8 cellular contexts compared by ENCODE assay signal in genomic region chr6:121437861-121438651, GRCh38. TPM values are rescaled to one million over a fixed set of nuclear protein-coding genes. Genes with fewer than 3 reads are reported as not detected.
DNase-seq lines count a peak whose midpoint lies in the region; ATAC-seq and TF ChIP-seq lines count a peak whose summit lies in the region.

No MANE protein-coding gene starts in this region.

- ATAC-seq in T-cell (replicated peaks in 1 of 4) (no peak), HG02885 (IDR thresholded peaks at IDR 0.05; ENCODE audit: poor library complexity, unreplicated experiment) (no peak), GM18520 (IDR thresholded peaks at IDR 0.05; ENCODE audit: unreplicated experiment) (no peak), GM18870 (IDR thresholded peaks at IDR 0.05; ENCODE audit: unreplicated experiment) (no peak)

- H3K36me3 Mint-ChIP-seq in T-cell (no peaks in the 10 kb centered on the region), osteocyte (ENCODE audit: unreplicated experiment) (peaks cover 13% of the 10 kb centered on the region)

- H3K4me3 ChIP-seq in foreskin fibroblast (ENCODE audit: low read depth in 1 of 2, low read length in 2 of 2), result peak overlapping the region; percentile 75 to 94

- H3K9me3 Mint-ChIP-seq in T-cell, result no peaks in the 10 kb centered on the region
- no peaks in the 10 kb centered on the region for H3K9me3 Mint-ChIP-seq in osteocyte (ENCODE audit: unreplicated experiment)

- H3K4me3 Mint-ChIP-seq in T-cell (peak overlapping the region; percentile 78 to 82 (median 81)), osteocyte (ENCODE audit: unreplicated experiment) (peak overlapping the region; percentile 89)

- POLR2A ChIA-PET in T-cell (lab: Charles Lee), result no interaction called here

- H3K27ac Mint-ChIP-seq in T-cell (peak overlapping the region in 1 of 2 donors; percentile 67), osteocyte (ENCODE audit: unreplicated experiment) (peak overlapping the region; percentile 95)

- CTCF ChIA-PET in T-cell (lab: Charles Lee), result interaction anchor here in 1 of 2 donors (0.6 kb wide), 1 partner anchor 290 kb away, joined by 3 read pairs; no protein-coding TSS in a partner anchor

- H3K27me3 Mint-ChIP-seq in T-cell (peaks cover 18 to 31% of the 10 kb centered on the region in 2 donors), osteocyte (ENCODE audit: unreplicated experiment) (no peaks in the 10 kb centered on the region)

- DNase-seq in DMS114 treated with DMSO at 0.1 percent for 48 hours (lab: John Stamatoyannopoulos, UW; ENCODE audit: unreplicated experiment) (peak; percentile 66), T-cell (no peak), foreskin fibroblast (peak; percentile 43 to 59), osteocyte (ENCODE audit: extremely low spot score, unreplicated experiment) (no peak), GM13976 (ENCODE audit: low spot score) (no peak)

- in situ Hi-C loops in GM13976 (cut with MboI; ENCODE audit: low sequenced_read_pairs, unreplicated experiment), result loop anchor here (25.0 kb wide), 1 partner anchor 599 kb away; no protein-coding TSS in a partner anchor

- no peak for TF ChIP-seq CTCF in foreskin fibroblast (IDR thresholded peaks at IDR 0.05; ENCODE audit: low read depth, low read length)
- no peak for TF ChIP-seq CTCF in osteocyte (IDR thresholded peaks at IDR 0.05)
- no peak for TF ChIP-seq CTCF in GM13976 (IDR thresholded peaks at IDR 0.05; ENCODE audit: borderline replicate concordance, control extremely low read depth, extremely low read depth, insufficient read depth, missing control alignments)

- H3K4me1 Mint-ChIP-seq in T-cell (peaks cover 23 to 26% (median 24%) of the 10 kb centered on the region in 3 donors), osteocyte (ENCODE audit: unreplicated experiment) (peaks cover 55% of the 10 kb centered on the region)

RNA-seq across cellular contexts. Expression of gene GJA1, which starts 2.6 kb away (rescaled TPM):
- total RNA-seq in T-cell (1 to 10 TPM in 3 of 5 donors, not detected in 2; 1.1 to 1.5 (median 1.4) TPM), osteocyte (283 and 286 TPM in 2 replicates)

Comparison
In these comparisons a context has a peak if more than half of its experiments do, and no peak if none do; other contexts are left out.
1. DNase-seq: peak in DMS114 treated with DMSO at 0.1 percent for 48 hours (single experiment) and foreskin fibroblast (2 of 2); none in T-cell (0 of 34), osteocyte (single experiment) and GM13976 (single experiment).
2. RNA of gene GJA1, which starts 2.6 kb away (total RNA-seq): 283 to 286 TPM in osteocyte; 1.1 to 1.5 TPM in T-cell; every median in the first group is over 100 times any median in the second.